In genomic region chr2:167966367-167966766, GRCh38 we compare ENCODE assay signal across 1 cellular context.
TF ChIP-seq lines count a peak whose summit lies in the region.

No MANE protein-coding gene starts in this region.

TF ChIP-seq in K562, 482 proteins besides CTCF, POLR2A, EP300 and RAD21:
- TF ChIP-seq MCM3 (IDR thresholded peaks at IDR 0.05) (no peak), ZNF347 (CRISPR knock-in tag; IDR thresholded peaks at IDR 0.05; ENCODE audit: low read depth) (no peak), XRCC4 (IDR thresholded peaks at IDR 0.05; ENCODE audit: extremely low read depth, insufficient read depth, insufficient read length) (no peak), TAF1 (IDR thresholded peaks at IDR 0.05; ENCODE audit: control insufficient read depth, extremely low read depth, insufficient read depth, low read length, severe bottlenecking) (no peak), IRF1 (CRISPR knock-in tag; IDR thresholded peaks at IDR 0.05; ENCODE audit: borderline replicate concordance) (no peak), MYC (IDR thresholded peaks at IDR 0.05; ENCODE audit: low read depth, low read length) (no peak), MYC (CRISPR knock-in tag; IDR thresholded peaks at IDR 0.05; ENCODE audit: borderline replicate concordance, low read depth) (no peak), ZNF436 (CRISPR knock-in tag; IDR thresholded peaks at IDR 0.05) (no peak), TCF15 (CRISPR knock-in tag; IDR thresholded peaks at IDR 0.05) (no peak), THRAP3 (IDR thresholded peaks at IDR 0.05; ENCODE audit: borderline replicate concordance) (no peak), WHSC1 (IDR thresholded peaks at IDR 0.05; ENCODE audit: low read length) (no peak)
